Comparison of ENCODE assay signal across 8 cellular contexts in the genomic region with DNA sequence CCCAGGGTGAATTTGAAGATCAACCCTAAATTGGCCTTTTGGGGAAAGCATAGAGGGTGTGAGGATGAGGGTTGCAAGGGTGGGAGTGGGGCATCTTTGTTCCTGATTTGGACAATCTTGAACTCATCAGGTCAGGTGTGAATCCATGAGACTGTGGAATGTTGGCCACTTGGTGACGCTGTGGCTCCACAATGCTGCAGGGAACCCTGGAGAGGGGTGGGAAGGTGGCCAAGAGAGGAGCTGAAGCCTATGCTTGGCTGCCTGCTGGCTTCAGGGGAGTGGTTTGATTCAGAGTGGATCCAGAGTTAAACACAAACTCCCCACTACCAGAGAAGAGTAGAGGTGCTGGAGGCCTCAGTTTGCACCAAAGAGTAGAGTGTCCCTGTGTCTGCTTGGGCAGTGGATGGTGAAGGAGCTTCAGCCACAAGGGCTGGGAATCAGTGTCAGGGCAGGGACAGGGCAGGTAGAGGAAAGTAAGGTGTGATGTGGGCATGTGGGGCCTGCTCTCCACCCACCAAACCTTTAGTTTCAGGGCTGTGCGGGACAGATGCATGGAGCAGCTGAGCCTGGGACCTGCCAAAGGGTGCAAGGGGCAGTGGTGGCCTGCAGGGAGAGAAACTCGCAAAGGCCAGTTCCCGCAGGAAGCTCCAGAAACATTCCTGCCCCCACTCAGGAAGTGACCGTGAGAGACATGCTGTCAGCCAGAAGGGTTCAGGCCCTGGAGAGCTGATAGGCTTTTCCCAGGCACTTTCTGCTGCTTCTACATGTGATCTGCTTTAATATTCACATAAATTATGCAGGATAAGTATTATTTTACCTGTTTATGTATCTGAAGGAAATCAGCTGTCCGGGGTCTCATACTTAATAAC.
A peak's percentile ranks its signal among the peaks of the same experiment; 100 is the strongest.
DNase-seq lines count a peak whose midpoint lies in the region; ATAC-seq and TF ChIP-seq lines count a peak whose summit lies in the region.

No MANE protein-coding gene starts in this region.

- peak overlapping the region; percentile 73 for H3K27ac Mint-ChIP-seq in activated naive CD4-positive, alpha-beta T cell treated with anti-CD3 and anti-CD28 coated beads for 36 hours
- H3K27ac Mint-ChIP-seq in endothelial cell (ENCODE audit: unreplicated experiment): peak overlapping the region; percentile 53

- intact Hi-C loops in activated naive CD4-positive, alpha-beta T cell treated with anti-CD3 and anti-CD28 coated beads for 36 hours (cut with micrococcal nuclease): loop anchor here (5.0 kb wide), 1 partner anchor 468 kb away; no protein-coding TSS in a partner anchor

- TF ChIP-seq CTCF in endothelial cell (IDR thresholded peaks at IDR 0.05; ENCODE audit: unreplicated experiment): peak; percentile 41

- ATAC-seq in GM18907 (IDR thresholded peaks at IDR 0.05; ENCODE audit: unreplicated experiment): no peak
- no peak for ATAC-seq in GM21367 (IDR thresholded peaks at IDR 0.05; ENCODE audit: unreplicated experiment)

- CTCF ChIA-PET in activated naive CD4-positive, alpha-beta T cell treated with anti-CD3 and anti-CD28 coated beads for 36 hours (lab: Charles Lee): interaction anchor here (0.8 to 6.6 kb wide), 10 partner anchors 9 to 534 kb away, joined by 3 to 30 read pairs (median 3); no protein-coding TSS in a partner anchor

- no peaks in the 10 kb centered on the region for H3K36me3 Mint-ChIP-seq in activated naive CD4-positive, alpha-beta T cell treated with anti-CD3 and anti-CD28 coated beads for 36 hours (ENCODE audit: low read depth)
- H3K36me3 Mint-ChIP-seq in endothelial cell (ENCODE audit: low read depth, unreplicated experiment): no peaks in the 10 kb centered on the region

- H3K9me3 Mint-ChIP-seq in activated naive CD4-positive, alpha-beta T cell treated with anti-CD3 and anti-CD28 coated beads for 36 hours: no peaks in the 10 kb centered on the region
- no peaks in the 10 kb centered on the region for H3K9me3 Mint-ChIP-seq in endothelial cell (ENCODE audit: unreplicated experiment)

- H3K27me3 Mint-ChIP-seq in activated naive CD4-positive, alpha-beta T cell treated with anti-CD3 and anti-CD28 coated beads for 36 hours (ENCODE audit: low read depth): peaks cover 2% of the 10 kb centered on the region
- H3K27me3 Mint-ChIP-seq in endothelial cell (ENCODE audit: unreplicated experiment): peaks cover 3% of the 10 kb centered on the region

- DNase-seq in activated naive CD4-positive, alpha-beta T cell treated with anti-CD3 and anti-CD28 coated beads for 36 hours: peak; percentile 64
- DNase-seq in activated naive CD4-positive, alpha-beta T cell (lab: John Stamatoyannopoulos, UW): no peak
- DNase-seq in NCI-H82 (lab: John Stamatoyannopoulos, UW) (peak; percentile 89), endothelial cell (ENCODE audit: low spot score) (peak; percentile 74), substantia nigra (lab: John Stamatoyannopoulos, UW) (peak in 34 of 49 donors; percentile 13 to 67 (median 45)), NCI-H774 (lab: John Stamatoyannopoulos, UW) (no peak)

- H3K4me1 Mint-ChIP-seq in activated naive CD4-positive, alpha-beta T cell treated with anti-CD3 and anti-CD28 coated beads for 36 hours (ENCODE audit: low read depth): peaks cover 19% of the 10 kb centered on the region
- H3K4me1 Mint-ChIP-seq in endothelial cell (ENCODE audit: unreplicated experiment): peaks cover 13% of the 10 kb centered on the region

- no peak overlapping the region for H3K27ac ChIP-seq in substantia nigra (ENCODE audit: low read depth, low read length, poor library complexity, severe bottlenecking)

- no peak overlapping the region for H3K4me3 Mint-ChIP-seq in activated naive CD4-positive, alpha-beta T cell treated with anti-CD3 and anti-CD28 coated beads for 36 hours
- H3K4me3 Mint-ChIP-seq in endothelial cell (ENCODE audit: unreplicated experiment): no peak overlapping the region

Comparison
In these comparisons a context has a peak if more than half of its experiments do, and no peak if none do; other contexts are left out.
1. DNase-seq: peak in activated naive CD4-positive, alpha-beta T cell treated with anti-CD3 and anti-CD28 coated beads for 36 hours (single experiment), NCI-H82 (single experiment), endothelial cell (single experiment) and substantia nigra (34 of 49); none in activated naive CD4-positive, alpha-beta T cell (0 of 4) and NCI-H774 (single experiment).